8 cellular contexts compared by ENCODE assay signal in the genomic region with DNA sequence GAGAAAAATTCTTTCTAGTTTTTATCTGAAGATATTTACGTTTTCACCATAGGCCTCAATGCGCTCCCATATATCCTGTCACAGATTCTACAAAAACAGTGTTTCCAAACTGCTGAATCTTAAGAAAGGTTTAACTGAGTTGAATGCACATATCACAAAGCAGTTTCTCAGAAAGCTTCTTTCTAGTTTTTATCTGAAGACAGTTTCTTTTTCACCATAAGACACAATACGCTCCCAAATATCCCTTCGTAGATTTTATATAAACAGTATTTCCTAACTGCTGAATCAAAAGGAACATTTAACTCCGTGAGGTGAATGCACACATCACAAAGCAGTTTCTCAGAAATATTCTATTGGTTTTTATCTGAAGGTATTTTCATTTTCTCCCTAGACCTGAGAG.
"Had no signal": no experiment of that assay in that cellular context is flagged by ENCODE, and none has a peak within 500 bp of the region (broad histone marks: within the 10 kb centered on the region; RNA-seq: fewer than 3 reads in every experiment).

No MANE protein-coding gene starts in this region.

- H3K4me3 ChIP-seq: GM23248, GM23338, HAP-1 had no signal

- H3K4me3 Mint-ChIP-seq: GM23338, H9, HFFc6 had no signal

- H3K27ac ChIP-seq: GM23248 had no signal

- H3K9ac ChIP-seq: GM23248 had no signal

- DNase-seq: GM23248, GOT3, H7, HCEC 1CT, HFFc6 had no signal

- H3K27ac Mint-ChIP-seq: GM23338, H9, HFFc6 had no signal

- H3K4me1 ChIP-seq: HAP-1 had no signal

- H3K4me1 Mint-ChIP-seq: GM23338, H9 had no signal

- H3K36me3 ChIP-seq: HAP-1 had no signal
